In genomic region chr6:126531840-126532239, GRCh38 we compare ENCODE assay signal across 10 cellular contexts.
DNase-seq lines count a peak whose midpoint lies in the region; ATAC-seq and TF ChIP-seq lines count a peak whose summit lies in the region.
"Had no signal": no experiment of that assay in that cellular context is flagged by ENCODE, and none has a peak within 500 bp of the region (broad histone marks: within the 10 kb centered on the region; RNA-seq: fewer than 3 reads in every experiment).

No MANE protein-coding gene starts in this region.

- H3K4me1 ChIP-seq in esophagus muscularis mucosa (peaks cover 0 to 38% (median 32%) of the 10 kb centered on the region in 4 donors), left lung (no peaks in the 10 kb centered on the region)

- H3K27ac ChIP-seq in esophagus muscularis mucosa (replicated peaks in 1 of 4) (no peak overlapping the region), left lung (no peak overlapping the region)

- H3K27me3 ChIP-seq in esophagus muscularis mucosa (no peaks in the 10 kb centered on the region), left lung (no peaks in the 10 kb centered on the region)
- H3K27me3 ChIP-seq: Peyer's patch had no signal

- H3K9me3 ChIP-seq in esophagus muscularis mucosa (no peaks in the 10 kb centered on the region), left lung (no peaks in the 10 kb centered on the region)
- H3K9me3 ChIP-seq: Peyer's patch had no signal

- no peak for TF ChIP-seq EP300 in esophagus muscularis mucosa (IDR thresholded peaks at IDR 0.05)

- no peak overlapping the region for H3K4me3 ChIP-seq in esophagus muscularis mucosa
- H3K4me3 ChIP-seq in left lung: no peak overlapping the region
- H3K4me3 ChIP-seq: Peyer's patch had no signal

- DNase-seq in kidney tubule cell (ENCODE audit: low spot score) (peak; percentile 49), esophagus muscularis mucosa (ENCODE audit: extremely low spot score) (no peak), NK-92 (lab: John Stamatoyannopoulos, UW; ENCODE audit: unreplicated experiment) (no peak), left lung (no peak), NCI-H2029 (lab: John Stamatoyannopoulos, UW) (no peak)
- DNase-seq: occipital lobe, Peyer's patch had no signal

- 94% methylated on average over 1 of the region's 1 CpG for WGBS in esophagus muscularis mucosa

- no peak for TF ChIP-seq POLR2A in esophagus muscularis mucosa (IDR thresholded peaks at IDR 0.05; ENCODE audit: low read depth)

- ATAC-seq in GM18909 (IDR thresholded peaks at IDR 0.05; ENCODE audit: poor library complexity, unreplicated experiment): peak; percentile 87
- ATAC-seq in GM21786 (IDR thresholded peaks at IDR 0.05; ENCODE audit: unreplicated experiment): peak; percentile 70
- ATAC-seq in HG03139 (IDR thresholded peaks at IDR 0.05; ENCODE audit: unreplicated experiment): peak; percentile 87
- ATAC-seq in left lung: no peak

- H3K36me3 ChIP-seq in esophagus muscularis mucosa: no peaks in the 10 kb centered on the region
- no peaks in the 10 kb centered on the region for H3K36me3 ChIP-seq in left lung
- H3K36me3 ChIP-seq: Peyer's patch had no signal

- intact Hi-C loops in esophagus muscularis mucosa (cut with DNase I) (no loop called here), left lung (cut with DNase I) (no loop called here)

- TF ChIP-seq CTCF in esophagus muscularis mucosa (IDR thresholded peaks at IDR 0.05) (no peak), left lung (IDR thresholded peaks at IDR 0.05) (no peak)
